ENCODE assay signal across 8 cellular contexts in the genomic region with DNA sequence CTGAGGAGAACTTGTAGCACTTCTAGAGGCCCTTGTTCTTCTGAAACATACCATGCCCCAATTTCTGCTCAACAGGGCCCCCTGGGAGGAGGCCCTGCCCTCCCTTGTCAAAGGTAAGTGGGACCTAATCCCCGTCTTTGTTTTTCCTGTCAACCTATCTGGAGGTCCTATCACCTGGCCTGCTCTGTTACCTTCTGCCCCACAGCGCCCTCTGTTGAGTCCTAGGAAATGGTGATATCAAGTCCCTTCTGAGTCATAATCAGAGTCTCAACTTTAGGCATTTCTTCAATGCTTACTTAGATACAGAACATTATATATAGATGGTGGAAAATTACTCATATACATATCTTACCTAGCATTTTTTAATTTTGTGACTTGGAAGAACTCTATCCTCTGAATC. TPM values are rescaled to one million over a fixed set of nuclear protein-coding genes. Genes with fewer than 3 reads are reported as not detected.
A peak's percentile ranks its signal among the peaks of the same experiment; 100 is the strongest.
DNase-seq lines count a peak whose midpoint lies in the region; ATAC-seq, FAIRE-seq and TF ChIP-seq lines count a peak whose summit lies in the region.

No MANE protein-coding gene starts in this region.

- no peak overlapping the region for H2AFZ ChIP-seq in K562 (ENCODE audit: low read depth, low read length)

- H4K20me1 ChIP-seq in K562 (replicated peaks; ENCODE audit: control insufficient read depth, insufficient read depth, low read length), result no peaks in the 10 kb centered on the region

- H3K27ac Mint-ChIP-seq in T-helper 17 cell, result no peak overlapping the region

- H3K9me3 ChIP-seq in K562 (replicated peaks; ENCODE audit: control insufficient read depth, insufficient read depth, low read depth, low read length) (no peaks in the 10 kb centered on the region), T-helper 17 cell (ENCODE audit: control insufficient read depth, low read length, poor library complexity, severe bottlenecking) (no peaks in the 10 kb centered on the region)

- POLR2A ChIA-PET in K562 (lab: Yijun Ruan, JAX), result interaction anchor here (1.8 kb wide), 1 partner anchor 11 kb away, joined by 4 read pairs; no protein-coding TSS in a partner anchor

- no peak overlapping the region for H3K4me2 ChIP-seq in K562 (ENCODE audit: insufficient read depth, low read length)

- in situ Hi-C loops in K562 (cut with MboI), result no loop called here

- intact Hi-C loops in K562 (cut with micrococcal nuclease), result loop anchor here (1.0 kb wide), 1 partner anchor 46 kb away; no protein-coding TSS in a partner anchor

- no peak for TF ChIP-seq POLR2A in K562 (conservative IDR thresholded peaks at IDR 0.05)

- H3K4me1 ChIP-seq in K562 (replicated peaks in 1 of 2; ENCODE audit: control insufficient read depth in 2 of 2, insufficient read depth in 2 of 2, low read length in 2 of 2), result no peaks in the 10 kb centered on the region

- H3K27me3 Mint-ChIP-seq in T-helper 17 cell, result peaks cover 49% of the 10 kb centered on the region

- H3K36me3 Mint-ChIP-seq in T-helper 17 cell (ENCODE audit: low read depth), result peaks cover 3% of the 10 kb centered on the region

- peak; percentile 61 for FAIRE-seq in K562 (lab: Jason Lieb, UNC)

- peak; percentile 70 for ATAC-seq in HG03175 (IDR thresholded peaks at IDR 0.05; ENCODE audit: unreplicated experiment)
- ATAC-seq in K562, result peak; percentile 86
- no peak for ATAC-seq in T-helper 17 cell
- no peak for ATAC-seq in GM19023 (IDR thresholded peaks at IDR 0.05; ENCODE audit: unreplicated experiment)

- peak; percentile 60 to 69 (median 63) for TF ChIP-seq CTCF in K562 (IDR thresholded peaks at IDR 0.05 in 2 of 3, conservative IDR thresholded peaks at IDR 0.05 in 1 of 3; ENCODE audit: insufficient read depth in 2 of 3, low read depth in 1 of 3, low read length in 3 of 3)

- no peaks in the 10 kb centered on the region for H3K36me3 ChIP-seq in K562 (ENCODE audit: control insufficient read depth, insufficient read depth, low read length)

- H3K4me3 Mint-ChIP-seq in T-helper 17 cell, result no peak overlapping the region

- no peak overlapping the region for H3K27ac ChIP-seq in K562 (ENCODE audit: extremely low read depth, low read depth, low read length)

- no peak for TF ChIP-seq EP300 in K562 (IDR thresholded peaks at IDR 0.05; ENCODE audit: low read length)

- peaks cover 0 to 5% of the 10 kb centered on the region in 2 experiments; a peak in 1 of 5 replicates for H3K27me3 ChIP-seq in K562 (ENCODE audit: control insufficient read depth in 2 of 2, insufficient read depth in 2 of 2, low read length in 2 of 2)

- no peaks in the 10 kb centered on the region for H3K9me1 ChIP-seq in K562 (ENCODE audit: control insufficient read depth, insufficient read depth, low read length)

- BruUV-seq in K562 (replicated peaks; lab: Mats Ljungman, UMichigan), result no TSS peak

- H3K4me1 Mint-ChIP-seq in T-helper 17 cell, result no peaks in the 10 kb centered on the region

- H3K9ac ChIP-seq in K562 (ENCODE audit: insufficient read depth in 1 of 2, low read depth in 2 of 2, low read length in 2 of 2), result no peak overlapping the region

- no peaks in the 10 kb centered on the region for H3K79me2 ChIP-seq in K562 (ENCODE audit: control insufficient read depth, insufficient read depth, low read length)

- peak in 2 of 3 donors; percentile 18 to 26 for DNase-seq in stimulated activated CD4-positive, alpha-beta T cell treated with anti-CD3 and anti-CD28 coated beads, TNF-alpha, amount 100 ng/mL, for 48 hours (ENCODE audit: low read depth in 3 of 3)
- no peak for DNase-seq in stimulated activated CD4-positive, alpha-beta T cell treated with anti-CD3 and anti-CD28 coated beads, Interleukin-4, amount 100 ng/mL, for 4 hours
- peak; percentile 16 to 57 (median 30) for DNase-seq in K562 (ENCODE audit: extremely low read depth in 1 of 4, low spot score in 3 of 4)
- DNase-seq in amygdala (lab: John Stamatoyannopoulos, UW), result no peak
- no peak for DNase-seq in midbrain (lab: John Stamatoyannopoulos, UW)
- no peak for DNase-seq in T-helper 17 cell

- no peak overlapping the region for H3K4me3 ChIP-seq in K562

- CTCF ChIA-PET in K562 (lab: Yijun Ruan, JAX; ENCODE audit: low intra/inter-chr PET ratio), result interaction anchor here (1.4 kb wide), 1 partner anchor 454 kb away, joined by 5 read pairs; no protein-coding TSS in a partner anchor

- 0% methylated on average over 2 of the region's 2 CpGs for WGBS in K562 (ENCODE audit: insufficient coverage, low coverage, missing lambda C conversion rate)

- peak in 1 of 2 experiments; percentile 45; a peak in 2 of 4 replicates for TF ChIP-seq RAD21 in K562 (CRISPR knock-in tag; conservative IDR thresholded peaks at IDR 0.05 in 1 of 2, IDR thresholded peaks at IDR 0.05 in 1 of 2)

TF ChIP-seq in K562, 482 proteins besides CTCF, POLR2A, EP300 and RAD21 (continues in another document):
- TF ChIP-seq, protein P1, sequence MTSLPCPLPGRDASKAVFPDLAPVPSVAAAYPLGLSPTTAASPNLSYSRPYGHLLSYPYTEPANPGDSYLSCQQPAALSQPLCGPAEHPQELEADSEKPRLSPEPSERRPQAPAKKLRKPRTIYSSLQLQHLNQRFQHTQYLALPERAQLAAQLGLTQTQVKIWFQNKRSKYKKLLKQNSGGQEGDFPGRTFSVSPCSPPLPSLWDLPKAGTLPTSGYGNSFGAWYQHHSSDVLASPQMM (CRISPR knock-in tag; IDR thresholded peaks at IDR 0.05), result no peak
- TF ChIP-seq, protein P2, sequence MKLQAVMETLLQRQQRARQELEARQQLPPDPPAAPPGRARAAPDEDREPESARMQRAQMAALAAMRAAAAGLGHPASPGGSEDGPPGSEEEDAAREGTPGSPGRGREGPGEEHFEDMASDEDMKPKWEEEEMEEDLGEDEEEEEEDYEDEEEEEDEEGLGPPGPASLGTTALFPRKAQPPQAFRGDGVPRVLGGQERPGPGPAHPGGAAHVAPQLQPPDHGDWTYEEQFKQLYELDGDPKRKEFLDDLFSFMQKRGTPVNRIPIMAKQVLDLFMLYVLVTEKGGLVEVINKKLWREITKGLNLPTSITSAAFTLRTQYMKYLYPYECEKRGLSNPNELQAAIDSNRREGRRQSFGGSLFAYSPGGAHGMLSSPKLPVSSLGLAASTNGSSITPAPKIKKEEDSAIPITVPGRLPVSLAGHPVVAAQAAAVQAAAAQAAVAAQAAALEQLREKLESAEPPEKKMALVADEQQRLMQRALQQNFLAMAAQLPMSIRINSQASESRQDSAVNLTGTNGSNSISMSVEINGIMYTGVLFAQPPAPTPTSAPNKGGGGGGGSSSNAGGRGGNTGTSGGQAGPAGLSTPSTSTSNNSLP (IDR thresholded peaks at IDR 0.05; ENCODE audit: borderline replicate concordance, low read depth, low read length), result 0 out of 2 replicates have a peak, but pooled peaks have one; percentile 30
- TF ChIP-seq, protein P3, sequence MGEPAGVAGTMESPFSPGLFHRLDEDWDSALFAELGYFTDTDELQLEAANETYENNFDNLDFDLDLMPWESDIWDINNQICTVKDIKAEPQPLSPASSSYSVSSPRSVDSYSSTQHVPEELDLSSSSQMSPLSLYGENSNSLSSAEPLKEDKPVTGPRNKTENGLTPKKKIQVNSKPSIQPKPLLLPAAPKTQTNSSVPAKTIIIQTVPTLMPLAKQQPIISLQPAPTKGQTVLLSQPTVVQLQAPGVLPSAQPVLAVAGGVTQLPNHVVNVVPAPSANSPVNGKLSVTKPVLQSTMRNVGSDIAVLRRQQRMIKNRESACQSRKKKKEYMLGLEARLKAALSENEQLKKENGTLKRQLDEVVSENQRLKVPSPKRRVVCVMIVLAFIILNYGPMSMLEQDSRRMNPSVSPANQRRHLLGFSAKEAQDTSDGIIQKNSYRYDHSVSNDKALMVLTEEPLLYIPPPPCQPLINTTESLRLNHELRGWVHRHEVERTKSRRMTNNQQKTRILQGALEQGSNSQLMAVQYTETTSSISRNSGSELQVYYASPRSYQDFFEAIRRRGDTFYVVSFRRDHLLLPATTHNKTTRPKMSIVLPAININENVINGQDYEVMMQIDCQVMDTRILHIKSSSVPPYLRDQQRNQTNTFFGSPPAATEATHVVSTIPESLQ (CRISPR knock-in tag; IDR thresholded peaks at IDR 0.05), result no peak
- TF ChIP-seq ZNF133 (CRISPR knock-in tag; IDR thresholded peaks at IDR 0.05) (no peak), ZNF431 (CRISPR knock-in tag; IDR thresholded peaks at IDR 0.05) (no peak), TBL1XR1 (IDR thresholded peaks at IDR 0.05; ENCODE audit: low read length in 2 of 2) (no peak)
- TF ChIP-seq, protein P4, sequence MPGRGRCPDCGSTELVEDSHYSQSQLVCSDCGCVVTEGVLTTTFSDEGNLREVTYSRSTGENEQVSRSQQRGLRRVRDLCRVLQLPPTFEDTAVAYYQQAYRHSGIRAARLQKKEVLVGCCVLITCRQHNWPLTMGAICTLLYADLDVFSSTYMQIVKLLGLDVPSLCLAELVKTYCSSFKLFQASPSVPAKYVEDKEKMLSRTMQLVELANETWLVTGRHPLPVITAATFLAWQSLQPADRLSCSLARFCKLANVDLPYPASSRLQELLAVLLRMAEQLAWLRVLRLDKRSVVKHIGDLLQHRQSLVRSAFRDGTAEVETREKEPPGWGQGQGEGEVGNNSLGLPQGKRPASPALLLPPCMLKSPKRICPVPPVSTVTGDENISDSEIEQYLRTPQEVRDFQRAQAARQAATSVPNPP (IDR thresholded peaks at IDR 0.05; ENCODE audit: borderline replicate concordance, insufficient read depth, insufficient read length), result no peak

RNA-seq across cellular contexts. Expression of a gene that starts 28.2 kb away (rescaled TPM):
- not detected in 2 replicates for total RNA-seq in K562 (2011; cell fraction: chromatin; rRNA removed; ENCODE audit: low replicate concordance)
- total RNA-seq in K562 (2011; cell fraction: nucleolus; rRNA removed), result not detected in 2 replicates
- total RNA-seq in K562 (2011; cell fraction: nucleoplasm; rRNA removed), result not detected in 2 replicates
- total RNA-seq in K562 (2014; rRNA removed) (not detected in 2 replicates), K562 (2014; rRNA removed; fragmentation: Illumina TruSeq; extraction: Trizol) (not detected in 2 replicates), K562 (2015; rRNA removed; fragmentation: Illumina TruSeq; extraction: Trizol) (not detected in 2 replicates), K562 (2021) (not detected in 2 replicates), T-helper 17 cell (not detected)
- polyA plus RNA-seq in K562 (2011; rRNA removed) (not detected in 2 replicates), K562 (2014; fragmentation: Illumina TruSeq; extraction: Trizol) (not detected in 2 replicates), K562 (2014; fragmentation: Nextera tagmentation; extraction: Ambion mirVana) (not detected), K562 (2014; rRNA removed) (not detected in 2 replicates)
- polyA plus RNA-seq in K562 (2011; cell fraction: cytosol; rRNA removed), result not detected in 2 replicates
- not detected in 2 replicates for polyA plus RNA-seq in K562 (2011; cell fraction: nucleus; rRNA removed)
- not detected in 2 replicates for polyA plus RNA-seq in K562 (2012)
- not detected in 2 replicates for polyA minus RNA-seq in K562 (2011; rRNA and poly(A)+ RNA removed)
- not detected in 2 replicates for polyA minus RNA-seq in K562 (2011; cell fraction: cytosol; rRNA and poly(A)+ RNA removed)
- polyA minus RNA-seq in K562 (2011; cell fraction: nucleus; rRNA and poly(A)+ RNA removed), result not detected in 2 replicates

Comparison
In these comparisons a context has a peak if more than half of its experiments do, and no peak if none do; other contexts are left out.
1. DNase-seq: peak in stimulated activated CD4-positive, alpha-beta T cell treated with anti-CD3 and anti-CD28 coated beads, TNF-alpha, amount 100 ng/mL, for 48 hours (2 of 3) and K562 (4 of 4); none in stimulated activated CD4-positive, alpha-beta T cell treated with anti-CD3 and anti-CD28 coated beads, Interleukin-4, amount 100 ng/mL, for 4 hours (0 of 2), amygdala (0 of 56), midbrain (single experiment) and T-helper 17 cell (0 of 3).
2. ATAC-seq: peak in HG03175 (single experiment) and K562 (single experiment); none in T-helper 17 cell (single experiment) and GM19023 (single experiment).